1 cellular context compared by ENCODE assay signal in the genomic region with DNA sequence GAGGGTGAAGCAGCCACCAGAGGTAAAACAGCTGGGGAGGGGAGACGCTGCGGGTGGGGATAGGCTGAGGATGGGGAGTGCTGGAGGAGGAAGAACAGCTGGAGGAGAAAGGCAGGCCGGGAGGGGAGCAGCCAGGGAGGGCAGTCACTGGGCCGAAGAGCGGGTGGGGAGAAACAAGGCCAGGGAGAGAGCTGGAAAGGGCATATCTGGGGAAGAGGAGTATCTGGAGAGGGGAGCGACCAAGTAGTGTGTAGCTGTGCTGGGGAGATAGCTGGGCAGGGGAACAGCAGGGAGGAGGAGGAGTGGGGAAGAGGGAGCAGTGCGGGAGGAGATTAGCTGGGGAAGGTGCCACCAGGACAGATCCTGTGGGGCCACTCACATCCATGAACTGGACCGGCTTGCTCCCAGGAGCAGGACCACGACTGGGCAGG.
TF ChIP-seq lines count a peak whose summit lies in the region.

No MANE protein-coding gene starts in this region.

TF ChIP-seq in K562, 482 proteins besides CTCF, POLR2A, EP300 and RAD21 (continued from another document):
- TF ChIP-seq, protein P1, sequence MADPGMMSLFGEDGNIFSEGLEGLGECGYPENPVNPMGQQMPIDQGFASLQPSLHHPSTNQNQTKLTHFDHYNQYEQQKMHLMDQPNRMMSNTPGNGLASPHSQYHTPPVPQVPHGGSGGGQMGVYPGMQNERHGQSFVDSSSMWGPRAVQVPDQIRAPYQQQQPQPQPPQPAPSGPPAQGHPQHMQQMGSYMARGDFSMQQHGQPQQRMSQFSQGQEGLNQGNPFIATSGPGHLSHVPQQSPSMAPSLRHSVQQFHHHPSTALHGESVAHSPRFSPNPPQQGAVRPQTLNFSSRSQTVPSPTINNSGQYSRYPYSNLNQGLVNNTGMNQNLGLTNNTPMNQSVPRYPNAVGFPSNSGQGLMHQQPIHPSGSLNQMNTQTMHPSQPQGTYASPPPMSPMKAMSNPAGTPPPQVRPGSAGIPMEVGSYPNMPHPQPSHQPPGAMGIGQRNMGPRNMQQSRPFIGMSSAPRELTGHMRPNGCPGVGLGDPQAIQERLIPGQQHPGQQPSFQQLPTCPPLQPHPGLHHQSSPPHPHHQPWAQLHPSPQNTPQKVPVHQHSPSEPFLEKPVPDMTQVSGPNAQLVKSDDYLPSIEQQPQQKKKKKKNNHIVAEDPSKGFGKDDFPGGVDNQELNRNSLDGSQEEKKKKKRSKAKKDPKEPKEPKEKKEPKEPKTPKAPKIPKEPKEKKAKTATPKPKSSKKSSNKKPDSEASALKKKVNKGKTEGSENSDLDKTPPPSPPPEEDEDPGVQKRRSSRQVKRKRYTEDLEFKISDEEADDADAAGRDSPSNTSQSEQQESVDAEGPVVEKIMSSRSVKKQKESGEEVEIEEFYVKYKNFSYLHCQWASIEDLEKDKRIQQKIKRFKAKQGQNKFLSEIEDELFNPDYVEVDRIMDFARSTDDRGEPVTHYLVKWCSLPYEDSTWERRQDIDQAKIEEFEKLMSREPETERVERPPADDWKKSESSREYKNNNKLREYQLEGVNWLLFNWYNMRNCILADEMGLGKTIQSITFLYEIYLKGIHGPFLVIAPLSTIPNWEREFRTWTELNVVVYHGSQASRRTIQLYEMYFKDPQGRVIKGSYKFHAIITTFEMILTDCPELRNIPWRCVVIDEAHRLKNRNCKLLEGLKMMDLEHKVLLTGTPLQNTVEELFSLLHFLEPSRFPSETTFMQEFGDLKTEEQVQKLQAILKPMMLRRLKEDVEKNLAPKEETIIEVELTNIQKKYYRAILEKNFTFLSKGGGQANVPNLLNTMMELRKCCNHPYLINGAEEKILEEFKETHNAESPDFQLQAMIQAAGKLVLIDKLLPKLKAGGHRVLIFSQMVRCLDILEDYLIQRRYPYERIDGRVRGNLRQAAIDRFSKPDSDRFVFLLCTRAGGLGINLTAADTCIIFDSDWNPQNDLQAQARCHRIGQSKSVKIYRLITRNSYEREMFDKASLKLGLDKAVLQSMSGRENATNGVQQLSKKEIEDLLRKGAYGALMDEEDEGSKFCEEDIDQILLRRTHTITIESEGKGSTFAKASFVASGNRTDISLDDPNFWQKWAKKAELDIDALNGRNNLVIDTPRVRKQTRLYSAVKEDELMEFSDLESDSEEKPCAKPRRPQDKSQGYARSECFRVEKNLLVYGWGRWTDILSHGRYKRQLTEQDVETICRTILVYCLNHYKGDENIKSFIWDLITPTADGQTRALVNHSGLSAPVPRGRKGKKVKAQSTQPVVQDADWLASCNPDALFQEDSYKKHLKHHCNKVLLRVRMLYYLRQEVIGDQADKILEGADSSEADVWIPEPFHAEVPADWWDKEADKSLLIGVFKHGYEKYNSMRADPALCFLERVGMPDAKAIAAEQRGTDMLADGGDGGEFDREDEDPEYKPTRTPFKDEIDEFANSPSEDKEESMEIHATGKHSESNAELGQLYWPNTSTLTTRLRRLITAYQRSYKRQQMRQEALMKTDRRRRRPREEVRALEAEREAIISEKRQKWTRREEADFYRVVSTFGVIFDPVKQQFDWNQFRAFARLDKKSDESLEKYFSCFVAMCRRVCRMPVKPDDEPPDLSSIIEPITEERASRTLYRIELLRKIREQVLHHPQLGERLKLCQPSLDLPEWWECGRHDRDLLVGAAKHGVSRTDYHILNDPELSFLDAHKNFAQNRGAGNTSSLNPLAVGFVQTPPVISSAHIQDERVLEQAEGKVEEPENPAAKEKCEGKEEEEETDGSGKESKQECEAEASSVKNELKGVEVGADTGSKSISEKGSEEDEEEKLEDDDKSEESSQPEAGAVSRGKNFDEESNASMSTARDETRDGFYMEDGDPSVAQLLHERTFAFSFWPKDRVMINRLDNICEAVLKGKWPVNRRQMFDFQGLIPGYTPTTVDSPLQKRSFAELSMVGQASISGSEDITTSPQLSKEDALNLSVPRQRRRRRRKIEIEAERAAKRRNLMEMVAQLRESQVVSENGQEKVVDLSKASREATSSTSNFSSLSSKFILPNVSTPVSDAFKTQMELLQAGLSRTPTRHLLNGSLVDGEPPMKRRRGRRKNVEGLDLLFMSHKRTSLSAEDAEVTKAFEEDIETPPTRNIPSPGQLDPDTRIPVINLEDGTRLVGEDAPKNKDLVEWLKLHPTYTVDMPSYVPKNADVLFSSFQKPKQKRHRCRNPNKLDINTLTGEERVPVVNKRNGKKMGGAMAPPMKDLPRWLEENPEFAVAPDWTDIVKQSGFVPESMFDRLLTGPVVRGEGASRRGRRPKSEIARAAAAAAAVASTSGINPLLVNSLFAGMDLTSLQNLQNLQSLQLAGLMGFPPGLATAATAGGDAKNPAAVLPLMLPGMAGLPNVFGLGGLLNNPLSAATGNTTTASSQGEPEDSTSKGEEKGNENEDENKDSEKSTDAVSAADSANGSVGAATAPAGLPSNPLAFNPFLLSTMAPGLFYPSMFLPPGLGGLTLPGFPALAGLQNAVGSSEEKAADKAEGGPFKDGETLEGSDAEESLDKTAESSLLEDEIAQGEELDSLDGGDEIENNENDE (IDR thresholded peaks at IDR 0.05; ENCODE audit: low read depth, low read length): no peak
- TF ChIP-seq POLR2AphosphoS5 (IDR thresholded peaks at IDR 0.05; ENCODE audit: control insufficient read depth, insufficient read depth, low read depth, low read length) (peak; percentile 38; the same call in 1 of the 2 replicates), ZNF121 (CRISPR knock-in tag; conservative IDR thresholded peaks at IDR 0.05) (no peak)
